In the genomic region with DNA sequence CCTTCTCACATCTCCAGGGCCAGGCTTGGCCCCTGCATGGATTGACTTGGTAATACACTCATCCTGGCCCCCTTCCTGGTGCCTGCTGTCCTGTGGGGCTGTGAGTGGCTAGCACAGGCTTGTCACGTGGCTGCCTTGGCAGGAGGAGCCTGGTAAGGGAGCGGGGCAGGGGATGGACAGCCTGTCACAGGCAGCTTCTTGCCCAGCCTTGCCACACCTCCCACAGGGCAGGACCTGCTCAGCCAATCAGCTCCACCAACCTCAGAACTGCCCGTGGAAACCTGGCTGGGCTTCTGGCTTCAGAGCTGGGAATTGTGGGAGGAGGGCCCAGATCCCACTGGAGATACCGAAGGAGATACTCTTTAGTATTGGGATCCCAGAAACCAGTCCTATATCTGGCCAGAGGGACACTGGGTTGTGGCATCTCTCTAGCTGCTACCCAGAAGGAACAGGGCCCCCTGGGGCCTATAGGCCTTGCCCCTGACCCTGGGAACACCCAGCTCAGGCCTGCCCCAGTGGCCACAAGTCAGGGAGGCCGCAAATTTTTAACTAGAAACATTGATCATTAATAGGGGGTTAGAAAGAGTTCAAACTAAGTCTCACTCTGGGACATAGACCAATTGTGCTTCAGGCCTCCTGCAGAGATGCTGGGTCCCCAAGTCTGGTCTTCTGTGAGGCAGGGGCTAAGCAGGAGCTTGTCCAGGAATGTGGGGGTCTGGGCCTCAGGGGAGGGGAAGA, we compare ENCODE assay signal across 8 cellular contexts. TPM values are rescaled to one million over a fixed set of nuclear protein-coding genes. Genes with fewer than 3 reads are reported as not detected.
DNase-seq lines count a peak whose midpoint lies in the region; ATAC-seq and TF ChIP-seq lines count a peak whose summit lies in the region.

A gene (plus strand): TSS at position 330 of the 738 bp plus-strand sequence. CDS start 315 bp downstream, at position 645.

- H3K9me3 ChIP-seq in endodermal cell (ENCODE audit: control insufficient read depth, low read length): no peaks in the 10 kb centered on the region

- H3K9me3 Mint-ChIP-seq in endodermal cell: no peaks in the 10 kb centered on the region

- H3K4me3 Mint-ChIP-seq in endodermal cell: no peak within 1 kb of the TSS

- H2BK120ac ChIP-seq in mesendoderm (ENCODE audit: low read depth, low read length): no peak within 1 kb of the TSS

- H3K9ac ChIP-seq in endodermal cell (ENCODE audit: extremely low read depth, low read length, poor library complexity, severe bottlenecking): no peak within 1 kb of the TSS
- H3K9ac ChIP-seq in mesendoderm (ENCODE audit: low read length): no peak within 1 kb of the TSS

- H3K27me3 ChIP-seq in endodermal cell (ENCODE audit: control insufficient read depth, insufficient read depth, low read length, poor library complexity, severe bottlenecking) (no peaks in the 10 kb centered on the region), mesendoderm (ENCODE audit: insufficient read depth, low read length, poor library complexity) (no peaks in the 10 kb centered on the region)

- H2BK5ac ChIP-seq in mesendoderm (ENCODE audit: low read length): no peak within 1 kb of the TSS

- H3K4me3 ChIP-seq in endodermal cell (ENCODE audit: low read length) (no peak within 1 kb of the TSS), mesendoderm (ENCODE audit: low read length) (no peak within 1 kb of the TSS)

- H3K79me2 ChIP-seq in mesendoderm (ENCODE audit: control insufficient read depth, insufficient read depth, low read length): no peaks in the 10 kb centered on the region

- H2BK15ac ChIP-seq in mesendoderm (replicated peaks; ENCODE audit: low read depth): no peak within 1 kb of the TSS

- TF ChIP-seq CTCF in endodermal cell (conservative IDR thresholded peaks at IDR 0.05): no peak

- H3K27ac Mint-ChIP-seq in endodermal cell: peak within 1 kb of the TSS; percentile 9

- H3K36me3 ChIP-seq in endodermal cell (ENCODE audit: control insufficient read depth, insufficient read depth, low read length) (no peaks in the 10 kb centered on the region), mesendoderm (ENCODE audit: control insufficient read depth, insufficient read depth, low read length) (no peaks in the 10 kb centered on the region)

- DNase-seq in NCI-H510A (lab: John Stamatoyannopoulos, UW): peak; percentile 24
- peak; percentile 91 for DNase-seq in endodermal cell
- peak; percentile 89 for DNase-seq in mesendoderm
- DNase-seq in stimulated activated CD4-positive, alpha-beta T cell treated with anti-CD3 and anti-CD28 coated beads, Interleukin-2, amount 100 ng/mL, for 48 hours: no peak
- DNase-seq in erythroblast (lab: John Stamatoyannopoulos, UW): no peak
- DNase-seq in stimulated activated CD4-positive, alpha-beta T cell treated with anti-CD3 and anti-CD28 coated beads, Interleukin-2, amount 100 ng/mL, for 24 hours: no peak
- no peak for DNase-seq in OCI-M2 (lab: John Stamatoyannopoulos, UW; ENCODE audit: unreplicated experiment)

- H3K27me3 Mint-ChIP-seq in endodermal cell (ENCODE audit: insufficient read depth): no peaks in the 10 kb centered on the region

- no peak for TF ChIP-seq POLR2A in erythroblast (IDR thresholded peaks at IDR 0.05; ENCODE audit: low read length)

- no peak within 1 kb of the TSS for H3K4me2 ChIP-seq in mesendoderm (ENCODE audit: low read length)

- no peaks in the 10 kb centered on the region for H3K79me1 ChIP-seq in mesendoderm (ENCODE audit: low read length)

- H3K23ac ChIP-seq in mesendoderm (ENCODE audit: low read length): no peak within 1 kb of the TSS

- no peak within 1 kb of the TSS for H4K8ac ChIP-seq in mesendoderm (ENCODE audit: low read depth, low read length)

- H3K27ac ChIP-seq in endodermal cell (ENCODE audit: low read depth, low read length) (peak within 1 kb of the TSS; percentile 24), mesendoderm (ENCODE audit: low read depth, low read length) (no peak within 1 kb of the TSS)

- H3K4ac ChIP-seq in mesendoderm (ENCODE audit: low read depth, low read length): no peak within 1 kb of the TSS

- H3K4me1 ChIP-seq in endodermal cell (ENCODE audit: control insufficient read depth, insufficient read depth, low read length): no peaks in the 10 kb centered on the region
- H3K4me1 ChIP-seq in mesendoderm (ENCODE audit: control insufficient read depth, low read depth, low read length): no peaks in the 10 kb centered on the region

- H3K36me3 Mint-ChIP-seq in endodermal cell (ENCODE audit: low read depth): no peaks in the 10 kb centered on the region

- peak; percentile 62 for ATAC-seq in GM21447 (IDR thresholded peaks at IDR 0.05; ENCODE audit: unreplicated experiment)

- no peak within 1 kb of the TSS for H2AK5ac ChIP-seq in mesendoderm (ENCODE audit: low read length)

- peaks cover 3% of the 10 kb centered on the region for H3K4me1 Mint-ChIP-seq in endodermal cell

- H3K18ac ChIP-seq in mesendoderm (ENCODE audit: low read length): no peak within 1 kb of the TSS

- no peak within 1 kb of the TSS for H4K5ac ChIP-seq in mesendoderm (ENCODE audit: low read length)

- WGBS in endodermal cell (ENCODE audit: insufficient coverage in 1 of 2, insufficient read length in 1 of 2), 2 experiments: 69 to 75% methylated on average over 4 to 5 of the region's 5 CpGs
- WGBS in mesendoderm (ENCODE audit: extremely low coverage, insufficient coverage, low lambda C conversion rate): no CpG with 5 or more reads among the region's 5 CpGs

- H3K56ac ChIP-seq in mesendoderm (ENCODE audit: low read length): no peak within 1 kb of the TSS

RNA-seq across cellular contexts. Expression of the gene that starts here (rescaled TPM):
- 1 to 10 TPM in 1 of 2 donors, under 1 TPM in 1; 0.15 to 1.7 TPM for total RNA-seq in endodermal cell
- 1.00 TPM for polyA plus RNA-seq in endodermal cell (2013, experiment 1 of 2)
- 0.70 TPM for polyA plus RNA-seq in endodermal cell (2013, experiment 2 of 2)
- 0.34 TPM for polyA plus RNA-seq in mesendoderm (2013, experiment 1 of 2)
- polyA plus RNA-seq in mesendoderm (2013, experiment 2 of 2): 0.27 TPM

Comparison
In these comparisons a context has a peak if more than half of its experiments do, and no peak if none do; other contexts are left out.
1. DNase-seq: peak in NCI-H510A (single experiment), endodermal cell (single experiment) and mesendoderm (single experiment); none in stimulated activated CD4-positive, alpha-beta T cell treated with anti-CD3 and anti-CD28 coated beads, Interleukin-2, amount 100 ng/mL, for 48 hours (0 of 2), erythroblast (0 of 2), stimulated activated CD4-positive, alpha-beta T cell treated with anti-CD3 and anti-CD28 coated beads, Interleukin-2, amount 100 ng/mL, for 24 hours (0 of 2) and OCI-M2 (single experiment).